In genomic region chr12:75814856-75815754, GRCh38 we compare ENCODE assay signal across 10 cellular contexts.
DNase-seq lines count a peak whose midpoint lies in the region; ATAC-seq and TF ChIP-seq lines count a peak whose summit lies in the region.
"Had no signal": no experiment of that assay in that cellular context is flagged by ENCODE, and none has a peak within 500 bp of the region (broad histone marks: within the 10 kb centered on the region; RNA-seq: fewer than 3 reads in every experiment).

No MANE protein-coding gene starts in this region.

- no TSS peak for BruUV-seq in OCI-LY7 (replicated peaks; lab: Mats Ljungman, UMichigan)

- TF ChIP-seq CTCF in AG09309 (IDR thresholded peaks at IDR 0.05; ENCODE audit: control insufficient read depth, insufficient read depth, low read depth, low read length, missing control alignments), result no peak
- no peak for TF ChIP-seq CTCF in OCI-LY7 (conservative IDR thresholded peaks at IDR 0.05; ENCODE audit: low read length)

- H3K27me3 Mint-ChIP-seq in activated CD4-positive, alpha-beta memory T cell treated with anti-CD3 and anti-CD28 coated beads for 36 hours, result no peaks in the 10 kb centered on the region
- H3K27me3 Mint-ChIP-seq in activated CD4-positive, alpha-beta memory T cell treated with anti-CD3 and anti-CD28 coated beads, Interleukin-2, amount 10 ng/mL, durations not matched to agents 7 days and 5 days, result no peaks in the 10 kb centered on the region
- H3K27me3 Mint-ChIP-seq: activated naive CD4-positive, alpha-beta T cell treated with anti-CD3 and anti-CD28 coated beads, Interleukin-2, amount 50 U/mL, for 24 hours had no signal

- H3K9me3 Mint-ChIP-seq in activated CD4-positive, alpha-beta memory T cell treated with anti-CD3 and anti-CD28 coated beads for 36 hours, result no peaks in the 10 kb centered on the region
- peaks cover 2% of the 10 kb centered on the region for H3K9me3 Mint-ChIP-seq in activated CD4-positive, alpha-beta memory T cell treated with anti-CD3 and anti-CD28 coated beads, Interleukin-2, amount 10 ng/mL, durations not matched to agents 7 days and 5 days
- H3K9me3 Mint-ChIP-seq: activated naive CD4-positive, alpha-beta T cell treated with anti-CD3 and anti-CD28 coated beads, Interleukin-2, amount 50 U/mL, for 24 hours; stimulated activated naive CD8-positive, alpha-beta T cell treated with anti-CD3 and anti-CD28 coated beads, Interleukin-15, Interleukin-2, amounts not matched to agents 100 ng/mL and 50 ng/mL, for 24 hours had no signal

- H3K27ac Mint-ChIP-seq in activated CD4-positive, alpha-beta memory T cell treated with anti-CD3 and anti-CD28 coated beads for 36 hours, result no peak overlapping the region
- no peak overlapping the region for H3K27ac Mint-ChIP-seq in activated CD4-positive, alpha-beta memory T cell treated with anti-CD3 and anti-CD28 coated beads, Interleukin-2, amount 10 ng/mL, durations not matched to agents 7 days and 5 days
- H3K27ac Mint-ChIP-seq: activated naive CD4-positive, alpha-beta T cell treated with anti-CD3 and anti-CD28 coated beads, Interleukin-2, amount 50 U/mL, for 24 hours; stimulated activated naive CD8-positive, alpha-beta T cell treated with anti-CD3 and anti-CD28 coated beads, Interleukin-15, Interleukin-2, amounts not matched to agents 100 ng/mL and 50 ng/mL, for 24 hours had no signal

- DNase-seq in AG09309 (ENCODE audit: low read depth) (peak; percentile 93), OCI-LY7 (ENCODE audit: low spot score) (peak; percentile 65), erythroblast (lab: John Stamatoyannopoulos, UW) (peak; percentile 20 to 39), NCI-H2107 (lab: John Stamatoyannopoulos, UW) (no peak)
- no peak for DNase-seq in activated CD4-positive, alpha-beta memory T cell treated with anti-CD3 and anti-CD28 coated beads for 36 hours
- no peak for DNase-seq in activated CD4-positive, alpha-beta memory T cell treated with anti-CD3 and anti-CD28 coated beads, Interleukin-2, amount 10 ng/mL, durations not matched to agents 7 days and 5 days

- no peak overlapping the region for H3K4me3 Mint-ChIP-seq in activated CD4-positive, alpha-beta memory T cell treated with anti-CD3 and anti-CD28 coated beads for 36 hours
- H3K4me3 Mint-ChIP-seq in activated CD4-positive, alpha-beta memory T cell treated with anti-CD3 and anti-CD28 coated beads, Interleukin-2, amount 10 ng/mL, durations not matched to agents 7 days and 5 days, result no peak overlapping the region
- H3K4me3 Mint-ChIP-seq: activated naive CD4-positive, alpha-beta T cell treated with anti-CD3 and anti-CD28 coated beads, Interleukin-2, amount 50 U/mL, for 24 hours; stimulated activated naive CD8-positive, alpha-beta T cell treated with anti-CD3 and anti-CD28 coated beads, Interleukin-15, Interleukin-2, amounts not matched to agents 100 ng/mL and 50 ng/mL, for 24 hours had no signal

- CTCF ChIA-PET in OCI-LY7 (lab: Charles Lee; ENCODE audit: unreplicated experiment), result no interaction called here
- CTCF ChIA-PET in activated CD4-positive, alpha-beta memory T cell treated with anti-CD3 and anti-CD28 coated beads for 36 hours (lab: Charles Lee), result interaction anchor here (1.2 to 3.7 kb wide), 7 partner anchors 10 to 288 kb away, joined by 3 to 21 read pairs (median 5); partner anchors contain the start of gene PHLDA1
- CTCF ChIA-PET in activated CD4-positive, alpha-beta memory T cell treated with anti-CD3 and anti-CD28 coated beads, Interleukin-2, amount 10 ng/mL, durations not matched to agents 7 days and 5 days (lab: Charles Lee), result interaction anchor here (0.8 to 7.7 kb wide), 6 partner anchors 14 to 330 kb away, joined by 3 to 72 read pairs (median 4); partner anchors contain the start of gene PHLDA1

- H4K20me1 ChIP-seq in OCI-LY7 (ENCODE audit: insufficient read depth, low read length), result no peaks in the 10 kb centered on the region

- H3K9me2 ChIP-seq in OCI-LY7 (ENCODE audit: insufficient read depth, low read length), result no peaks in the 10 kb centered on the region

- peak; percentile 41 for ATAC-seq in GM19351 (IDR thresholded peaks at IDR 0.05; ENCODE audit: unreplicated experiment)

- POLR2A ChIA-PET in OCI-LY7 (lab: Charles Lee), result interaction anchor here (0.7 to 2.1 kb wide), 9 partner anchors 10 to 218 kb away, joined by 3 to 6 read pairs (median 3); no protein-coding TSS in a partner anchor
- POLR2A ChIA-PET in activated CD4-positive, alpha-beta memory T cell treated with anti-CD3 and anti-CD28 coated beads for 36 hours (lab: Charles Lee), result interaction anchor here (1.0 to 1.3 kb wide), 2 partner anchors 218 to 288 kb away, joined by 3 read pairs; no protein-coding TSS in a partner anchor
- POLR2A ChIA-PET in activated CD4-positive, alpha-beta memory T cell treated with anti-CD3 and anti-CD28 coated beads, Interleukin-2, amount 10 ng/mL, durations not matched to agents 7 days and 5 days (lab: Charles Lee), result interaction anchor here (0.9 to 3.9 kb wide), 3 partner anchors 9 to 216 kb away, joined by 3 to 29 read pairs (median 4); partner anchors contain the start of gene PHLDA1

- no peaks in the 10 kb centered on the region for H3K27me3 ChIP-seq in neuron (ENCODE audit: insufficient read depth, low read length)

- H3K36me3 Mint-ChIP-seq in activated CD4-positive, alpha-beta memory T cell treated with anti-CD3 and anti-CD28 coated beads for 36 hours, result no peaks in the 10 kb centered on the region
- H3K36me3 Mint-ChIP-seq in activated CD4-positive, alpha-beta memory T cell treated with anti-CD3 and anti-CD28 coated beads, Interleukin-2, amount 10 ng/mL, durations not matched to agents 7 days and 5 days (ENCODE audit: low read depth), result no peaks in the 10 kb centered on the region
- H3K36me3 Mint-ChIP-seq: activated naive CD4-positive, alpha-beta T cell treated with anti-CD3 and anti-CD28 coated beads, Interleukin-2, amount 50 U/mL, for 24 hours had no signal

- peaks cover 22% of the 10 kb centered on the region for H3K4me1 Mint-ChIP-seq in activated CD4-positive, alpha-beta memory T cell treated with anti-CD3 and anti-CD28 coated beads for 36 hours (ENCODE audit: low read depth)
- H3K4me1 Mint-ChIP-seq in activated CD4-positive, alpha-beta memory T cell treated with anti-CD3 and anti-CD28 coated beads, Interleukin-2, amount 10 ng/mL, durations not matched to agents 7 days and 5 days, result peaks cover 24% of the 10 kb centered on the region

- no peak for TF ChIP-seq POLR2A in erythroblast (IDR thresholded peaks at IDR 0.05; ENCODE audit: low read length)

- H3K9me3 ChIP-seq in OCI-LY7 (ENCODE audit: low read length) (no peaks in the 10 kb centered on the region), neuron (ENCODE audit: low read length) (no peaks in the 10 kb centered on the region)

- no peaks in the 10 kb centered on the region for H3K36me3 ChIP-seq in OCI-LY7 (ENCODE audit: insufficient read depth, low read length)
- no peaks in the 10 kb centered on the region for H3K36me3 ChIP-seq in neuron (ENCODE audit: insufficient read depth, low read length)

- H2AFZ ChIP-seq in OCI-LY7 (ENCODE audit: low read length) (peak overlapping the region; percentile 91), neuron (ENCODE audit: low read depth, low read length) (peak overlapping the region; percentile 1)

- H3K4me2 ChIP-seq in OCI-LY7 (ENCODE audit: low read length), result peak overlapping the region; percentile 58

- H3K4me3 ChIP-seq in AG09309 (ENCODE audit: control insufficient read depth, low read depth, low read length) (no peak overlapping the region), OCI-LY7 (ENCODE audit: low read depth, low read length, poor library complexity, severe bottlenecking) (peak overlapping the region; percentile 9), neuron (ENCODE audit: low read length) (no peak overlapping the region)

- H3K4me1 ChIP-seq in OCI-LY7 (ENCODE audit: insufficient read depth, low read length, poor library complexity, severe bottlenecking) (peaks cover 19% of the 10 kb centered on the region), neuron (ENCODE audit: insufficient read depth, low read length) (peaks cover 56% of the 10 kb centered on the region)

- peak overlapping the region; percentile 51 for H3K27ac ChIP-seq in OCI-LY7 (ENCODE audit: low read depth, low read length, poor library complexity, severe bottlenecking)

- no peaks in the 10 kb centered on the region for H3K79me2 ChIP-seq in OCI-LY7 (ENCODE audit: insufficient read depth, low read depth, low read length)

- intact Hi-C loops in OCI-LY7 (cut with micrococcal nuclease; ENCODE audit: unreplicated experiment), result loop anchor here (1.0 to 5.0 kb wide), 2 partner anchors 216 to 288 kb away; partner anchors contain the start of gene PHLDA1
- intact Hi-C loops in activated CD4-positive, alpha-beta memory T cell treated with anti-CD3 and anti-CD28 coated beads for 36 hours (cut with micrococcal nuclease), result loop anchor here (2.0 to 5.0 kb wide), 2 partner anchors 122 to 288 kb away; no protein-coding TSS in a partner anchor

Comparison
In these comparisons a context has a peak if more than half of its experiments do, and no peak if none do; other contexts are left out.
1. DNase-seq: peak in AG09309 (single experiment), OCI-LY7 (single experiment) and erythroblast (2 of 2); none in activated CD4-positive, alpha-beta memory T cell treated with anti-CD3 and anti-CD28 coated beads for 36 hours (single experiment), activated CD4-positive, alpha-beta memory T cell treated with anti-CD3 and anti-CD28 coated beads, Interleukin-2, amount 10 ng/mL, durations not matched to agents 7 days and 5 days (single experiment) and NCI-H2107 (single experiment).